In genomic region chr6:106097368-106098231, GRCh38 we compare ENCODE assay signal across 8 cellular contexts. TPM values are rescaled to one million over a fixed set of nuclear protein-coding genes. Genes with fewer than 3 reads are reported as not detected.
DNase-seq lines count a peak whose midpoint lies in the region; FAIRE-seq and TF ChIP-seq lines count a peak whose summit lies in the region.

No MANE protein-coding gene starts in this region.

- TF ChIP-seq CTCF in MM.1S (IDR thresholded peaks at IDR 0.05; ENCODE audit: low read length) (no peak), fibroblast of mammary gland (conservative IDR thresholded peaks at IDR 0.05; ENCODE audit: control insufficient read depth, insufficient read depth, low read depth, low read length) (no peak)

- FAIRE-seq in GM12892 (lab: Jason Lieb, UNC) = peak; percentile 97

- H2AK5ac ChIP-seq in trophoblast cell (ENCODE audit: low read length) = no peak overlapping the region

- no peak overlapping the region for H2BK12ac ChIP-seq in trophoblast cell (ENCODE audit: low read length)

- H4K8ac ChIP-seq in trophoblast cell (ENCODE audit: low read depth, low read length) = peak overlapping the region; percentile 40

- no peak overlapping the region for H3K18ac ChIP-seq in trophoblast cell (ENCODE audit: low read length)

- no peak overlapping the region for H3K23ac ChIP-seq in trophoblast cell (ENCODE audit: low read length)

- no peaks in the 10 kb centered on the region for H3K36me3 ChIP-seq in H7 (replicated peaks; ENCODE audit: control insufficient read depth, insufficient read depth, low read length)
- H3K36me3 ChIP-seq in MM.1S (replicated peaks; ENCODE audit: insufficient read depth, low read length) = peaks cover 57% of the 10 kb centered on the region
- H3K36me3 ChIP-seq in trophoblast cell (ENCODE audit: control insufficient read depth in 1 of 2, insufficient read depth in 2 of 2, low read length in 2 of 2) = no peaks in the 10 kb centered on the region

- no peak overlapping the region for H2AFZ ChIP-seq in MM.1S (ENCODE audit: low read length)
- no peak overlapping the region for H2AFZ ChIP-seq in trophoblast cell (ENCODE audit: insufficient read depth, low read length, poor library complexity)

- H3K4ac ChIP-seq in trophoblast cell (ENCODE audit: low read depth, low read length) = no peak overlapping the region

- H3K4me2 ChIP-seq in MM.1S (ENCODE audit: low read depth, low read length) = peak overlapping the region; percentile 95
- H3K4me2 ChIP-seq in trophoblast cell (ENCODE audit: low read length) = peak overlapping the region; percentile 49

- H4K20me1 ChIP-seq in MM.1S (ENCODE audit: insufficient read depth, low read length) = no peaks in the 10 kb centered on the region

- H3K4me1 ChIP-seq in MM.1S (ENCODE audit: low read length) = peaks cover 29% of the 10 kb centered on the region
- peaks cover 7 to 11% of the 10 kb centered on the region in 2 experiments for H3K4me1 ChIP-seq in trophoblast cell (ENCODE audit: control insufficient read depth in 1 of 2, insufficient read depth in 2 of 2, low read length in 2 of 2)

- no peak overlapping the region for H2BK5ac ChIP-seq in trophoblast cell (ENCODE audit: low read depth, low read length, poor library complexity)

- no peak overlapping the region for H4K91ac ChIP-seq in trophoblast cell (ENCODE audit: low read depth, low read length)

- H3K79me1 ChIP-seq in trophoblast cell (ENCODE audit: low read length) = peaks cover 2% of the 10 kb centered on the region

- H3K27ac ChIP-seq in MM.1S (ENCODE audit: low read length) (peak overlapping the region; percentile 98), trophoblast cell (ENCODE audit: low read depth, low read length) (no peak overlapping the region)

- no CpG with 5 or more reads among the region's 19 CpGs for WGBS in trophoblast cell (ENCODE audit: extremely low coverage, insufficient coverage, insufficient read length)

- H3K9me3 ChIP-seq in MM.1S (replicated peaks; ENCODE audit: insufficient read depth, low read length) (no peaks in the 10 kb centered on the region), trophoblast cell (ENCODE audit: insufficient read depth, low read depth, low read length) (no peaks in the 10 kb centered on the region)

- no peak overlapping the region for H2BK120ac ChIP-seq in trophoblast cell (ENCODE audit: insufficient read depth, low read length, poor library complexity)

- H3K27me3 ChIP-seq in H7 (ENCODE audit: control insufficient read depth, insufficient read depth, low read length) = peaks cover 16% of the 10 kb centered on the region
- H3K27me3 ChIP-seq in MM.1S (replicated peaks; ENCODE audit: insufficient read depth, low read length) = no peaks in the 10 kb centered on the region
- peaks cover 2% of the 10 kb centered on the region for H3K27me3 ChIP-seq in trophoblast cell (ENCODE audit: insufficient read depth, low read length)

- H3F3A ChIP-seq in MM.1S (ENCODE audit: insufficient read depth, low read length) = peaks cover 97% of the 10 kb centered on the region

- H3K4me3 ChIP-seq in H7 (ENCODE audit: insufficient read depth, low read depth, low read length) (peak overlapping the region; percentile 37), MM.1S (ENCODE audit: low read length) (peak overlapping the region; percentile 95), fibroblast of mammary gland (ENCODE audit: control insufficient read depth, low read depth, low read length) (peak overlapping the region; percentile 69), trophoblast cell (ENCODE audit: low read depth, low read length) (no peak overlapping the region)

- no peak overlapping the region for H3K14ac ChIP-seq in trophoblast cell (ENCODE audit: low read length)

- H3K9ac ChIP-seq in MM.1S (ENCODE audit: low read length) = peak overlapping the region; percentile 98
- no peak overlapping the region for H3K9ac ChIP-seq in trophoblast cell (ENCODE audit: low read length)

- TF ChIP-seq POLR2A in GM12892 (IDR thresholded peaks at IDR 0.05; ENCODE audit: low read depth, low read length) = no peak

- H3K9me2 ChIP-seq in MM.1S (replicated peaks; ENCODE audit: insufficient read depth, low read length) = no peaks in the 10 kb centered on the region

- DNase-seq in GM12892 (ENCODE audit: insufficient read length) = no peak
- DNase-seq in H7 = no peak
- peak; percentile 83 for DNase-seq in MM.1S
- DNase-seq in activated CD8-positive, alpha-beta memory T cell treated with anti-CD3 and anti-CD28 coated beads, Interleukin-2, amount 50 U/mL, for 24 hours (ENCODE audit: extremely low read depth) = peak; percentile 24
- peak; percentile 82 for DNase-seq in fibroblast of mammary gland (ENCODE audit: low read depth)
- DNase-seq in trophoblast cell = peak in 1 of 2 donors; percentile 59
- no peak for DNase-seq in ecto neural progenitor cell (ENCODE audit: low spot score)
- DNase-seq in GM19238 (ENCODE audit: insufficient read length, low spot score) = no peak

- peaks cover 100% of the 10 kb centered on the region for H3K79me2 ChIP-seq in MM.1S (ENCODE audit: low read length)
- H3K79me2 ChIP-seq in trophoblast cell (ENCODE audit: control insufficient read depth, insufficient read depth, low read length, poor library complexity) = no peaks in the 10 kb centered on the region

- H4K12ac ChIP-seq in trophoblast cell (ENCODE audit: low read depth, low read length) = no peak overlapping the region

RNA-seq across cellular contexts. Expression of gene PRDM1, which starts 11.5 kb away (rescaled TPM):
- 12.7 TPM for polyA plus RNA-seq in GM12892 (2012; ENCODE audit: missing spikeins)
- 1.7 and 2.4 TPM in 2 replicates for total RNA-seq in H7 (2014; rRNA removed; shearing (Covaris generic))
- 0.94 and 1.1 TPM in 2 replicates for polyA plus RNA-seq in trophoblast cell (2013)

Comparison
In these comparisons a context has a peak if more than half of its experiments do, and no peak if none do; other contexts are left out.
1. DNase-seq: peak in MM.1S (single experiment), activated CD8-positive, alpha-beta memory T cell treated with anti-CD3 and anti-CD28 coated beads, Interleukin-2, amount 50 U/mL, for 24 hours (single experiment) and fibroblast of mammary gland (single experiment); none in GM12892 (single experiment), H7 (single experiment), ecto neural progenitor cell (single experiment) and GM19238 (single experiment).